Comparison of ENCODE assay signal across 13 cellular contexts in the genomic region with DNA sequence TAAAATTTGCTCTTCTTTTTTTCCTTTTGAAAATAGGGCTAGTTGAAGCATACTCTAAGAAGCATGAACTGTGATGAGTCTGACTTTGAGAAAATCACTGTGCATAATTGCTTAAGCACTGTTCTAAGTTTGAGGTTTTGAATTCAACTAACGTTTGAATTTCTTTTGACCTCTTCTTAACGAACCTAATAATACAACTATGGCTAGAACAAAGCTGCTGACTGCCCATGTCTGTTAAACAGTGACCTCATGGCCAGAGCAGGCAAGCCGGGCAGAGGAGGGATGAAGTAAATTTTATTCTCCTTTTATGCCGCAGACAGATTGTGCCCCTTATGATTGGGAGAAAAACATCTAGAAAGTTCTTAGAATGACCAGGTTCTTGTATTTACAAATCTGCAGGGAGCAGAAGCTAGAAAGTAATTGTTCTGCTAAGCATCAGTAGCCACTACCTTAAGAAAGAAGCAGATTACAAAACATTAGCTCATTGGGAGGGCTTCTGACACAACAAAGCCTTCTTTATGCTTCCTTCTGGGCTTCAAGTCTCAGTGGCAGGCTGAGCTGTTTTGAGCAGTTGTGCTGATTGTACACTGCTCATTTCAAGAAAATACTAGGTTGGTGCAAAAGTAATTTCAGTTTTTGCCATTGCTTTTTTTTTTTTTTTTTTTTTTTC.
DNase-seq lines count a peak whose midpoint lies in the region; ATAC-seq and TF ChIP-seq lines count a peak whose summit lies in the region.
"Had no signal": no experiment of that assay in that cellular context is flagged by ENCODE, and none has a peak within 500 bp of the region (broad histone marks: within the 10 kb centered on the region; RNA-seq: fewer than 3 reads in every experiment).

No MANE protein-coding gene starts in this region.

- H3K36me3 Mint-ChIP-seq in endothelial cell (ENCODE audit: low read depth, unreplicated experiment), result peaks cover 22% of the 10 kb centered on the region
- H3K36me3 Mint-ChIP-seq in glutamatergic neuron (ENCODE audit: unreplicated experiment), result no peaks in the 10 kb centered on the region

- DNase-seq in AG10803 (ENCODE audit: low read depth) (peak; percentile 48), NOMO-1 treated with DMSO at 0.1 percent for 48 hours (lab: John Stamatoyannopoulos, UW; ENCODE audit: unreplicated experiment) (peak; percentile 40), endothelial cell (ENCODE audit: low spot score) (no peak), glutamatergic neuron (no peak)
- DNase-seq: activated CD4-positive, alpha-beta T cell treated with anti-CD3 and anti-CD28 coated beads, Interleukin-2, amount 50 U/mL, for 48 hours; activated naive CD4-positive, alpha-beta T cell; BE2C; NCI-H187; T-helper 1 cell had no signal

- 78 to 100% methylated on average over 1 to 4 of the region's 4 CpGs for whole genome bisulfite sequencing in mesodermal cell (ENCODE audit: insufficient coverage in 2 of 2), 2 experiments

- H3K4me3 ChIP-seq in AG10803 (ENCODE audit: low read length), result no peak overlapping the region
- no peak overlapping the region for H3K4me3 ChIP-seq in mesodermal cell (ENCODE audit: extremely low read depth, insufficient read depth, low read length, poor library complexity, severe bottlenecking)

- peak overlapping the region; percentile 77 for H3K27ac Mint-ChIP-seq in endothelial cell (ENCODE audit: unreplicated experiment)
- H3K27ac Mint-ChIP-seq in glutamatergic neuron (ENCODE audit: unreplicated experiment), result no peak overlapping the region

- TF ChIP-seq CTCF in AG10803 (conservative IDR thresholded peaks at IDR 0.05; ENCODE audit: low read length) (no peak), endothelial cell (IDR thresholded peaks at IDR 0.05; ENCODE audit: unreplicated experiment) (no peak), glutamatergic neuron (IDR thresholded peaks at IDR 0.05; ENCODE audit: partially characterized antibody, unreplicated experiment) (no peak)

- no peaks in the 10 kb centered on the region for H3K9me3 ChIP-seq in mesodermal cell (ENCODE audit: control insufficient read depth, low read length)
- H3K9me3 ChIP-seq: BE2C had no signal

- H3K36me3 ChIP-seq in mesodermal cell (ENCODE audit: control insufficient read depth, insufficient read depth, low read length), result no peaks in the 10 kb centered on the region
- H3K36me3 ChIP-seq: BE2C had no signal

- H3K4me1 ChIP-seq in mesodermal cell (ENCODE audit: control insufficient read depth, insufficient read depth, low read length, poor library complexity, severe bottlenecking), result peaks cover 8% of the 10 kb centered on the region
- H3K4me1 ChIP-seq: BE2C had no signal

- H3K9me3 Mint-ChIP-seq in endothelial cell (ENCODE audit: unreplicated experiment) (no peaks in the 10 kb centered on the region), glutamatergic neuron (ENCODE audit: unreplicated experiment) (peaks cover 2% of the 10 kb centered on the region)

- ATAC-seq in GM19023 (IDR thresholded peaks at IDR 0.05; ENCODE audit: unreplicated experiment) (no peak), HG03108 (IDR thresholded peaks at IDR 0.05; ENCODE audit: unreplicated experiment) (no peak), HG03457 (IDR thresholded peaks at IDR 0.05; ENCODE audit: unreplicated experiment) (no peak)

- H3K27ac ChIP-seq in mesodermal cell (ENCODE audit: low read depth, low read length, severe bottlenecking), result peak overlapping the region; percentile 54

- H3K4me1 Mint-ChIP-seq in endothelial cell (ENCODE audit: unreplicated experiment), result peaks cover 22% of the 10 kb centered on the region
- H3K4me1 Mint-ChIP-seq in glutamatergic neuron (ENCODE audit: low read depth, unreplicated experiment), result no peaks in the 10 kb centered on the region

- no peak overlapping the region for H3K4me3 Mint-ChIP-seq in endothelial cell (ENCODE audit: unreplicated experiment)
- no peak overlapping the region for H3K4me3 Mint-ChIP-seq in glutamatergic neuron (ENCODE audit: unreplicated experiment)

- H3K27me3 Mint-ChIP-seq in endothelial cell (ENCODE audit: unreplicated experiment), result no peaks in the 10 kb centered on the region
- H3K27me3 Mint-ChIP-seq in glutamatergic neuron (ENCODE audit: unreplicated experiment), result no peaks in the 10 kb centered on the region

Comparison
In these comparisons a context has a peak if more than half of its experiments do, and no peak if none do; other contexts are left out.
1. DNase-seq: peak in AG10803 (single experiment) and NOMO-1 treated with DMSO at 0.1 percent for 48 hours (single experiment); none in endothelial cell (single experiment) and glutamatergic neuron (single experiment).